ENCODE assay signal across 8 cellular contexts in the genomic region with DNA sequence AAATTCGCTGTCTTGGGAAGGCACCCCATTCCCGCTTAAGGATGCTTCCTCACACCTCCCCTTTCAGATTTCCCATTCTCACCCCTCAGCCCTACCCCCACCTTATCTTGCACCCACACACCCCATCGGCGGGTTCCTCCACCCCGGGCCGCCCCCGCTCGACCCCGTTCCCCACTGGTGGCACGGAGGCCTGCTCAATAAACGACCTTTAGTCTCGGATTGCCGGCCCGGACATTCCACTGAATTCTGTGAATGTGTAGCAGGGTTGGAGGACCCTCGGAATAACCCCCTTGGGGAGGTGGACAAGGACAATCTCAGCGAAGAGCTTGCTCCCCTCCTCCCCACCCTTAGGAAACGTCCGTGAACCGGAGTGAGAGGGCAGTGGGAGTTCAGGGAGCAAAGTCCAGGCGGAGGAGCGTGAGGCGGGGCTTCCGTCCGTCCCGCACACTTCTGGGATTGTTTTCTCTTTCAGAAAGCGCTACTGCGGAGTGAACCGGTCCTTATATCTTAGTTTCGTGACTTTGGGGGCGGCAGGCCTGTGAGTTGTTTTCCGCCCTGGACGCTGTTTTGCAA. TPM values are rescaled to one million over a fixed set of nuclear protein-coding genes. Genes with fewer than 3 reads are reported as not detected.
DNase-seq lines count a peak whose midpoint lies in the region; ATAC-seq and TF ChIP-seq lines count a peak whose summit lies in the region.

No MANE protein-coding gene starts in this region.

- no peaks in the 10 kb centered on the region for H3K4me1 ChIP-seq in SJCRH30
- H3K4me1 ChIP-seq in prostate gland (replicated peaks): peaks cover 12% of the 10 kb centered on the region

- peaks cover 38% of the 10 kb centered on the region for H3K27me3 Mint-ChIP-seq in glutamatergic neuron (ENCODE audit: unreplicated experiment)

- peak overlapping the region; percentile 82 for H3K4me3 Mint-ChIP-seq in glutamatergic neuron (ENCODE audit: unreplicated experiment)

- H3K27ac ChIP-seq in SJCRH30 (peak overlapping the region; percentile 78), prostate gland (no peak overlapping the region)

- H3K9me3 Mint-ChIP-seq in glutamatergic neuron (ENCODE audit: unreplicated experiment): peaks cover 15% of the 10 kb centered on the region

- TF ChIP-seq CTCF in glutamatergic neuron (IDR thresholded peaks at IDR 0.05; ENCODE audit: partially characterized antibody, unreplicated experiment) (no peak), prostate gland (IDR thresholded peaks at IDR 0.05) (no peak)

- TF ChIP-seq POLR2A in prostate gland (IDR thresholded peaks at IDR 0.05): no peak

- H3K27me3 ChIP-seq in SJCRH30 (no peaks in the 10 kb centered on the region), prostate gland (replicated peaks; ENCODE audit: insufficient read depth) (peaks cover 20% of the 10 kb centered on the region)

- H3K4me1 Mint-ChIP-seq in glutamatergic neuron (ENCODE audit: low read depth, unreplicated experiment): peaks cover 19% of the 10 kb centered on the region

- no peak for ATAC-seq in GM18861 (IDR thresholded peaks at IDR 0.05; ENCODE audit: unreplicated experiment)

- DNase-seq in GM03348 (ENCODE audit: low spot score) (peak; percentile 27), SJCRH30 (no peak), glutamatergic neuron (no peak), prostate gland (ENCODE audit: low spot score) (no peak), NCI-H2081 treated with DMSO at 0.1 percent for 48 hours (lab: John Stamatoyannopoulos, UW) (no peak), T1000 (lab: John Stamatoyannopoulos, UW) (no peak), NCI-H510A treated with DMSO at 0.1 percent for 48 hours (lab: John Stamatoyannopoulos, UW) (no peak)

- no peak overlapping the region for H3K27ac Mint-ChIP-seq in glutamatergic neuron (ENCODE audit: unreplicated experiment)

- no peaks in the 10 kb centered on the region for H3K36me3 ChIP-seq in SJCRH30
- H3K36me3 ChIP-seq in prostate gland: peaks cover 0 to 12% of the 10 kb centered on the region in 2 donors

- H3K36me3 Mint-ChIP-seq in glutamatergic neuron (ENCODE audit: unreplicated experiment): peaks cover 8% of the 10 kb centered on the region

- intact Hi-C loops in prostate gland (cut with DNase I): no loop called here

- WGBS in prostate gland: 41% methylated on average over 32 of the region's 32 CpGs

- no peaks in the 10 kb centered on the region for H3K9me3 ChIP-seq in SJCRH30 (replicated peaks)
- H3K9me3 ChIP-seq in prostate gland: no peaks in the 10 kb centered on the region

- H3K4me3 ChIP-seq in SJCRH30 (peak overlapping the region; percentile 64), prostate gland (peak overlapping the region; percentile 9 to 24)

RNA-seq across cellular contexts. Expression of gene LBX2, which starts 2.8 kb away (rescaled TPM):
- total RNA-seq in SJCRH30 (2014; rRNA removed; shearing (Covaris generic)): 0.58 and 1.3 TPM in 2 replicates
- total RNA-seq in glutamatergic neuron (ENCODE audit: unreplicated experiment) (0.96 TPM), prostate gland (1 to 10 TPM in 1 of 2 donors, not detected in 1; 1.2 TPM)

RNA-seq across cellular contexts. Expression of gene PCGF1, which starts 5.3 kb away (rescaled TPM):
- total RNA-seq in SJCRH30 (2014; rRNA removed; shearing (Covaris generic)): 23.8 and 30.5 TPM in 2 replicates
- 32.3 TPM for total RNA-seq in glutamatergic neuron (ENCODE audit: unreplicated experiment)
- 10 to 100 TPM; 13.6 to 14.7 TPM for total RNA-seq in prostate gland

RNA-seq across cellular contexts. Expression of gene TLX2, which starts 12.0 kb away (rescaled TPM):
- total RNA-seq in SJCRH30 (2014; rRNA removed; shearing (Covaris generic)): not detected in 2 replicates
- 21.2 TPM for total RNA-seq in glutamatergic neuron (ENCODE audit: unreplicated experiment)
- under 1 TPM in 1 of 2 donors, not detected in 1; 0.97 TPM for total RNA-seq in prostate gland

RNA-seq across cellular contexts. Expression of gene TTC31, which starts 19.4 kb away (rescaled TPM):
- total RNA-seq in SJCRH30 (2014; rRNA removed; shearing (Covaris generic)): 14.9 and 21.0 TPM in 2 replicates
- total RNA-seq in glutamatergic neuron (ENCODE audit: unreplicated experiment) (23.8 TPM), prostate gland (10 to 100 TPM; 24.0 to 27.6 TPM)

RNA-seq across cellular contexts. Expression of gene CCDC142, which starts 19.4 kb away (rescaled TPM):
- 22.0 and 24.0 TPM in 2 replicates for total RNA-seq in SJCRH30 (2014; rRNA removed; shearing (Covaris generic))
- total RNA-seq in glutamatergic neuron (ENCODE audit: unreplicated experiment) (28.0 TPM), prostate gland (10 to 100 TPM; 28.0 to 28.3 TPM)

Comparison
In these comparisons a context has a peak if more than half of its experiments do, and no peak if none do; other contexts are left out.
1. RNA of gene TLX2, which starts 12.0 kb away (total RNA-seq): 21.2 TPM in glutamatergic neuron (single experiment); 0.97 TPM in prostate gland and not detected in SJCRH30; every median in the first group is over 10 times any median in the second.